In the genomic region with DNA sequence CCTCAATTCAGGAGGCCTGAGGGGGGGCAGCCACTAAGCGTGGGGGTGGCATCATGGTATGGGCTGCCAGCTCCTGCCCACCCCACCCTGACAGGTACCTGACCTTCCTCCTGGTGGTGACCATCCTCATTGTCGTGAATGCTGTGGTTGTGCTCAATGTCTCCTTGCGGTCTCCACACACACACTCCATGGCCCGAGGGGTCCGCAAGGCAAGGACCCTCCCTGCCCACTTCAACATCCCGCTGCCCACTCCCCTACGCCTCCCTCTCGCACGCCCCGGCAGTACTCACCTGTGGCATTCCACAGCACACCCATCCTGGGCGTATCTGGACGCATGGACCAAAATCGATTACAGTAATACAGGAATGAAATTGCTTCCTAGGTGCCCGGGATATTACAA, we compare ENCODE assay signal across 36 cellular contexts. TPM values are rescaled to one million over a fixed set of nuclear protein-coding genes. Genes with fewer than 3 reads are reported as not detected.
"Had no signal": no experiment of that assay in that cellular context is flagged by ENCODE, and none has a peak within 500 bp of the region (broad histone marks: within the 10 kb centered on the region; RNA-seq: fewer than 3 reads in every experiment).

No MANE protein-coding gene starts in this region.

- H3K27ac ChIP-seq: ascending aorta, cardiac muscle cell, esophagus muscularis mucosa, foreskin keratinocyte, heart left ventricle, lower lobe of right lung, neural progenitor cell, stomach, thyroid gland had no signal

- H3K27me3 ChIP-seq: ascending aorta, cardiac muscle cell, neural progenitor cell, thyroid gland had no signal

- H3K36me3 ChIP-seq: cardiac muscle cell, lower lobe of right lung, neural progenitor cell, thyroid gland had no signal

- H3K4me3 Mint-ChIP-seq: activated naive CD4-positive, alpha-beta T cell treated with anti-CD3 and anti-CD28 coated beads, Interleukin-2, amount 10 ng/mL, durations not matched to agents 7 days and 5 days; activated naive CD8-positive, alpha-beta T cell treated with anti-CD3 and anti-CD28 coated beads, Interleukin-2, amount 10 ng/mL, durations not matched to agents 7 days and 5 days; activated T-cell treated with anti-CD3 and anti-CD28 coated beads, Interleukin-2, amount 50 U/mL, for 24 hours; brain; immature natural killer cell; natural killer cell; neural progenitor cell; stimulated activated naive B cell treated with anti-CD40 and anti-IgM and Interleukin-4, amounts not matched to agents 10 μg/mL and 1 μg/mL and 100 μg/mL, for 72 hours; T-helper 1 cell treated with Interleukin-12 subunit alpha and Interleukin-12 subunit beta and Interleukin-4 antibody, amounts not matched to agents 30 μg/mL and 1 μg/mL, for 36 hours had no signal

- H2AFZ ChIP-seq: neural progenitor cell had no signal

- H3K9me3 Mint-ChIP-seq: stimulated activated naive B cell treated with anti-CD40 and anti-IgM and Interleukin-4, amounts not matched to agents 10 μg/mL and 1 μg/mL and 100 μg/mL, for 72 hours; T-helper 1 cell treated with Interleukin-12 subunit alpha and Interleukin-12 subunit beta and Interleukin-4 antibody, amounts not matched to agents 30 μg/mL and 1 μg/mL, for 36 hours had no signal

- H3K9ac ChIP-seq: neural progenitor cell had no signal

- H3K4me2 ChIP-seq: neural progenitor cell had no signal

- H3K27me3 Mint-ChIP-seq: brain had no signal

- FAIRE-seq: endothelial cell of umbilical vein, kidney, small intestine had no signal

- H3K36me3 Mint-ChIP-seq: immature natural killer cell, natural killer cell had no signal

- H3K27ac Mint-ChIP-seq: activated naive CD4-positive, alpha-beta T cell treated with anti-CD3 and anti-CD28 coated beads, Interleukin-2, amount 10 ng/mL, durations not matched to agents 7 days and 5 days; activated naive CD8-positive, alpha-beta T cell treated with anti-CD3 and anti-CD28 coated beads, Interleukin-2, amount 10 ng/mL, durations not matched to agents 7 days and 5 days; activated T-cell treated with anti-CD3 and anti-CD28 coated beads, Interleukin-2, amount 50 U/mL, for 24 hours; neural progenitor cell; progenitor cell of endocrine pancreas; T-helper 1 cell treated with Interleukin-12 subunit alpha and Interleukin-12 subunit beta and Interleukin-4 antibody, amounts not matched to agents 30 μg/mL and 1 μg/mL, for 36 hours had no signal

- H3K4me3 ChIP-seq: ascending aorta, cardiac muscle cell, esophagus muscularis mucosa, heart left ventricle, lower lobe of right lung, neural progenitor cell, stomach, thyroid gland had no signal

- H3K4me1 ChIP-seq: ascending aorta, esophagus muscularis mucosa, foreskin keratinocyte, lower lobe of right lung, thyroid gland had no signal

- DNase-seq: activated CD8-positive, alpha-beta memory T cell treated with anti-CD3 and anti-CD28 coated beads, Interleukin-2, amount 50 U/mL, for 4 hours; activated gamma-delta T cell; activated naive CD4-positive, alpha-beta T cell treated with anti-CD3 and anti-CD28 coated beads, Interleukin-2, amount 10 ng/mL, durations not matched to agents 7 days and 5 days; activated naive CD8-positive, alpha-beta T cell treated with anti-CD3 and anti-CD28 coated beads, Interleukin-2, amount 10 ng/mL, durations not matched to agents 7 days and 5 days; activated T-cell treated with anti-CD3 and anti-CD28 coated beads, Interleukin-2, amount 50 U/mL, for 24 hours; cerebellar nuclear complex; cortex of kidney; foreskin keratinocyte; hypothalamus; immature natural killer cell; kidney; left colon; mesenchymal stem cell; natural killer cell; small intestine; stimulated activated CD4-positive, alpha-beta T cell treated with anti-CD3 and anti-CD28 coated beads, Interleukin-1b, Interleukin-23, amount 100 ng/mL, for 48 hours; stimulated activated naive B cell treated with anti-CD40 and anti-IgM and Interleukin-4, amounts not matched to agents 10 μg/mL and 1 μg/mL and 100 μg/mL, for 72 hours; stomach; SW 1271; T1000; thyroid gland had no signal

- ATAC-seq: foreskin keratinocyte; heart left ventricle; left colon; lower lobe of right lung; natural killer cell; sciatic nerve; stimulated activated naive B cell treated with anti-CD40 and anti-IgM and Interleukin-4, amounts not matched to agents 10 μg/mL and 1 μg/mL and 100 μg/mL, for 72 hours had no signal

- H3K9me3 ChIP-seq: ascending aorta, esophagus muscularis mucosa, lower lobe of right lung, stomach, thyroid gland had no signal

RNA-seq across cellular contexts. Expression of gene CHRNG, which starts 4.0 kb away (rescaled TPM):
- total RNA-seq: activated CD8-positive, alpha-beta memory T cell treated with anti-CD3 and anti-CD28 coated beads for 36 hours; activated naive CD8-positive, alpha-beta T cell treated with anti-CD3 and anti-CD28 coated beads, Interleukin-2, amount 10 ng/mL, durations not matched to agents 7 days and 5 days; ascending aorta; cardiac muscle cell; endothelial cell of umbilical vein; esophagus muscularis mucosa; foreskin keratinocyte; heart left ventricle; kidney; left colon; lower lobe of right lung; natural killer cell; omental fat pad; progenitor cell of endocrine pancreas; renal cortical epithelial cell; sciatic nerve; stomach; thyroid gland; ureter had no signal
- polyA plus RNA-seq: endothelial cell of umbilical vein, foreskin keratinocyte, heart left ventricle, immature natural killer cell, small intestine, stomach had no signal

RNA-seq across cellular contexts. Expression of gene CHRND, which starts 17.5 kb away (rescaled TPM):
- total RNA-seq: activated CD8-positive, alpha-beta memory T cell treated with anti-CD3 and anti-CD28 coated beads for 36 hours; activated naive CD8-positive, alpha-beta T cell treated with anti-CD3 and anti-CD28 coated beads, Interleukin-2, amount 10 ng/mL, durations not matched to agents 7 days and 5 days; ascending aorta; endothelial cell of umbilical vein; esophagus muscularis mucosa; foreskin keratinocyte; heart left ventricle; kidney; left colon; lower lobe of right lung; natural killer cell; omental fat pad; renal cortical epithelial cell; sciatic nerve; stomach; thyroid gland; ureter had no signal
- polyA plus RNA-seq: endothelial cell of umbilical vein, foreskin keratinocyte, heart left ventricle, immature natural killer cell, small intestine, stomach had no signal

RNA-seq across cellular contexts. Expression of gene PRSS56, which starts 23.3 kb away (rescaled TPM):
- total RNA-seq: activated CD8-positive, alpha-beta memory T cell treated with anti-CD3 and anti-CD28 coated beads for 36 hours; activated naive CD8-positive, alpha-beta T cell treated with anti-CD3 and anti-CD28 coated beads, Interleukin-2, amount 10 ng/mL, durations not matched to agents 7 days and 5 days; ascending aorta; cardiac muscle cell; endothelial cell of umbilical vein; esophagus muscularis mucosa; foreskin keratinocyte; kidney; left colon; lower lobe of right lung; natural killer cell; omental fat pad; progenitor cell of endocrine pancreas; renal cortical epithelial cell; sciatic nerve; stomach; thyroid gland; ureter had no signal
- polyA plus RNA-seq: cardiac muscle cell, endothelial cell of umbilical vein, foreskin keratinocyte, immature natural killer cell, small intestine, stomach had no signal
